ENCODE assay signal across 23 cellular contexts in the genomic region with DNA sequence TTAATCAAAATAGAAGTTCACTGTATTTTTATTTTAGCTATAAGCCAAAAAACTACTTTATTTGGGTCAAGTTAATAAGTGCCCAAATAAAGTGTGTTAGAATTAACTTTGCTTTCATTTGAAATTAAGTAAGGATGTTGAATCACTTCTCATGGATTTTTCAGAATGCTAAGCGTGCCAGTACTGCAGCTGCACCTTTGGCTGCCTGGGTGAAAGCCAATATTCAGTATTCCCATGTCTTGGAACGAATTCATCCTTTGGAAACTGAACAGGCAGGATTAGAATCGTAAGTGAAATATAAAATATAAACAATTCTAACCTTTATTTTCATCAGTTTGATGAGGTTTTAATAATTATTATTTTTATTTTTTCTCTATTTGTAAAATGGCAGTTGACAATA.
"Had no signal": no experiment of that assay in that cellular context is flagged by ENCODE, and none has a peak within 500 bp of the region (broad histone marks: within the 10 kb centered on the region; RNA-seq: fewer than 3 reads in every experiment).

No MANE protein-coding gene starts in this region.

- H3K36me3 Mint-ChIP-seq: activated naive CD8-positive, alpha-beta T cell treated with anti-CD3 and anti-CD28 coated beads for 36 hours; natural killer cell treated with Interleukin-12 subunit alpha and Interleukin-12 subunit beta and Interleukin-15 and Interleukin-18, amount 100 ng/mL, for 72 hours had no signal

- H3K4me3 ChIP-seq: heart left ventricle, ovary, right lobe of liver, thoracic aorta, vagina had no signal

- H3K4me1 Mint-ChIP-seq: activated B cell treated with CpG ODN at 0.5 μM for 24 hours; activated CD4-positive, alpha-beta T cell treated with anti-CD3 and anti-CD28 coated beads for 36 hours; activated naive CD8-positive, alpha-beta T cell treated with anti-CD3 and anti-CD28 coated beads for 36 hours; activated T-helper 17 cell treated with anti-CD3 and anti-CD28 coated beads, Interleukin-2, amount 50 U/mL, for 72 hours; brain had no signal

- H3K27me3 Mint-ChIP-seq: activated B cell treated with CpG ODN at 0.5 μM for 24 hours; activated CD4-positive, alpha-beta T cell treated with anti-CD3 and anti-CD28 coated beads for 36 hours; activated naive CD8-positive, alpha-beta T cell treated with anti-CD3 and anti-CD28 coated beads for 36 hours; activated T-cell treated with anti-CD3 and anti-CD28 coated beads, Interleukin-2, amount 50 U/mL, for 24 hours; activated T-helper 17 cell treated with anti-CD3 and anti-CD28 coated beads, Interleukin-2, amount 50 U/mL, for 72 hours; brain; natural killer cell treated with Interleukin-12 subunit alpha and Interleukin-12 subunit beta and Interleukin-15 and Interleukin-18, amount 100 ng/mL, for 72 hours; type B pancreatic cell had no signal

- H3K36me3 ChIP-seq: right lobe of liver, thoracic aorta had no signal

- ATAC-seq: activated CD4-positive, alpha-beta T cell treated with anti-CD3 and anti-CD28 coated beads for 36 hours; activated T-helper 17 cell treated with anti-CD3 and anti-CD28 coated beads, Interleukin-2, amount 50 U/mL, for 72 hours; heart left ventricle; left cardiac atrium; natural killer cell treated with Interleukin-12 subunit alpha and Interleukin-12 subunit beta and Interleukin-15 and Interleukin-18, amount 100 ng/mL, for 72 hours; right lobe of liver had no signal

- H3K4me3 Mint-ChIP-seq: activated B cell treated with CpG ODN at 0.5 μM for 24 hours; activated CD4-positive, alpha-beta T cell treated with anti-CD3 and anti-CD28 coated beads for 36 hours; activated naive CD8-positive, alpha-beta T cell treated with anti-CD3 and anti-CD28 coated beads for 36 hours; activated T-cell treated with anti-CD3 and anti-CD28 coated beads, Interleukin-2, amount 50 U/mL, for 24 hours; activated T-helper 17 cell treated with anti-CD3 and anti-CD28 coated beads, Interleukin-2, amount 50 U/mL, for 72 hours; brain; natural killer cell treated with Interleukin-12 subunit alpha and Interleukin-12 subunit beta and Interleukin-15 and Interleukin-18, amount 100 ng/mL, for 72 hours; type B pancreatic cell had no signal

- H3K9me3 Mint-ChIP-seq: activated B cell treated with CpG ODN at 0.5 μM for 24 hours; activated naive CD8-positive, alpha-beta T cell treated with anti-CD3 and anti-CD28 coated beads for 36 hours; activated T-cell treated with anti-CD3 and anti-CD28 coated beads, Interleukin-2, amount 50 U/mL, for 24 hours; activated T-helper 17 cell treated with anti-CD3 and anti-CD28 coated beads, Interleukin-2, amount 50 U/mL, for 72 hours; type B pancreatic cell had no signal

- H3K4me1 ChIP-seq: heart left ventricle, right lobe of liver, vagina had no signal

- DNase-seq: activated B cell treated with CpG ODN at 0.5 μM for 24 hours; activated CD4-positive, alpha-beta T cell treated with anti-CD3 and anti-CD28 coated beads for 36 hours; activated CD4-positive, alpha-beta T cell treated with anti-CD3 and anti-CD28 coated beads, Interleukin-2, amount 50 U/mL, for 4 hours; activated CD8-positive, alpha-beta memory T cell treated with anti-CD3 and anti-CD28 coated beads for 24 hours; activated CD8-positive, alpha-beta memory T cell treated with anti-CD3 and anti-CD28 coated beads, Interleukin-2, amount 50 U/mL, for 4 hours; activated naive CD8-positive, alpha-beta T cell treated with anti-CD3 and anti-CD28 coated beads for 36 hours; activated T-cell treated with anti-CD3 and anti-CD28 coated beads, Interleukin-2, amount 50 U/mL, for 24 hours; dermis blood vessel endothelial cell; effector CD8-positive, alpha-beta T cell; heart left ventricle; left cardiac atrium; mesendoderm; right lobe of liver; stimulated activated CD4-positive, alpha-beta T cell treated with anti-CD3 and anti-CD28 coated beads, Interleukin-4, amount 100 ng/mL, for 1 hour; stimulated activated naive CD4-positive, alpha-beta T cell treated with Interleukin-2 at 50 U/mL for 16 hours; T-helper 9 cell had no signal

- H3K27me3 ChIP-seq: heart left ventricle, ovary, right lobe of liver, vagina had no signal

- H3K27ac ChIP-seq: heart left ventricle, ovary, right lobe of liver, thoracic aorta, vagina had no signal

- H3K9me3 ChIP-seq: ovary, right lobe of liver, thoracic aorta, vagina had no signal

- H3K27ac Mint-ChIP-seq: activated B cell treated with CpG ODN at 0.5 μM for 24 hours; activated CD4-positive, alpha-beta T cell treated with anti-CD3 and anti-CD28 coated beads for 36 hours; activated naive CD8-positive, alpha-beta T cell treated with anti-CD3 and anti-CD28 coated beads for 36 hours; activated T-cell treated with anti-CD3 and anti-CD28 coated beads, Interleukin-2, amount 50 U/mL, for 24 hours; activated T-helper 17 cell treated with anti-CD3 and anti-CD28 coated beads, Interleukin-2, amount 50 U/mL, for 72 hours; brain; natural killer cell treated with Interleukin-12 subunit alpha and Interleukin-12 subunit beta and Interleukin-15 and Interleukin-18, amount 100 ng/mL, for 72 hours; type B pancreatic cell had no signal
